Comparison of ENCODE assay signal across 9 cellular contexts in the genomic region with DNA sequence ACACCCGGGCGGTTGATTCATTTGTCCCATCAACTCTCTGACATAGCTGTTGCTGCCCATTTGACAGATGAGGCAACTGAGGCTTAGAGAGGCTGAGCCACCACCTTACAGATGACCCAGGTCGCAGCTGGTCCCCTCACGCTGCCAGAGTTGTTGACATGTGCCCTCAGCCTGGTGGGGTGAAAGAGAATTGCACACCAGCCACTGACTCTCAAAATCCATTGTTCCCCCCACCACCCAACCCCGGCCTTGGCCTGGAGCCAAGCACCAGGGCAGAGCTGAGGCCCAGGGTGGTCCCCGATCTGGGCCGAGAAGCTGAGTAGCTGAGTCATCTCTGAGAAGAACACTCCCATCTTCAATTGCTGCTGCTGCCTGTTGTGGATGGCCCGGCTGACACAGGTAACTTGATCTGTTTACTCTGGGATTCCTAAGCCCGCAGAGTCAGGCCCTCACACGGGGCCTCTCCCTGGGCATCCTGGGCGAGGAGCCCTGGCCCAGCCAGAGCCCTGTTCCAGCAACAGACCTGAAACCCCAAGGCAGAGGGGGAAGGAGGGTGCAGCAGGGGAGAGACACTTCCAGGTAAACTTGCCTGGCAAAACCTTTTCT. TPM values are rescaled to one million over a fixed set of nuclear protein-coding genes. Genes with fewer than 3 reads are reported as not detected.
A peak's percentile ranks its signal among the peaks of the same experiment; 100 is the strongest.
DNase-seq lines count a peak whose midpoint lies in the region; ATAC-seq and TF ChIP-seq lines count a peak whose summit lies in the region.
"Had no signal": no experiment of that assay in that cellular context is flagged by ENCODE, and none has a peak within 500 bp of the region (broad histone marks: within the 10 kb centered on the region; RNA-seq: fewer than 3 reads in every experiment).

No MANE protein-coding gene starts in this region.

- no peak for DNase-seq in activated naive CD8-positive, alpha-beta T cell treated with anti-CD3 and anti-CD28 coated beads, Interleukin-2, amount 10 ng/mL, durations not matched to agents 7 days and 5 days
- no peak for DNase-seq in activated naive CD8-positive, alpha-beta T cell treated with anti-CD3 and anti-CD28 coated beads for 36 hours
- DNase-seq in NCI-H82 treated with DMSO at 0.1 percent for 48 hours (lab: John Stamatoyannopoulos, UW; ENCODE audit: unreplicated experiment) (peak; percentile 24), fibroblast of mammary gland (ENCODE audit: low read depth) (peak; percentile 55), stromal cell of bone marrow (ENCODE audit: low read depth) (peak; percentile 37), cerebellar nuclear complex (lab: John Stamatoyannopoulos, UW) (no peak), GDM1 (lab: John Stamatoyannopoulos, UW) (no peak)

- H3K4me1 Mint-ChIP-seq in activated naive CD8-positive, alpha-beta T cell treated with anti-CD3 and anti-CD28 coated beads, Interleukin-2, amount 10 ng/mL, durations not matched to agents 7 days and 5 days, result peaks cover 12% of the 10 kb centered on the region
- peaks cover 27% of the 10 kb centered on the region for H3K4me1 Mint-ChIP-seq in activated naive CD8-positive, alpha-beta T cell treated with anti-CD3 and anti-CD28 coated beads for 36 hours

- POLR2A ChIA-PET in activated naive CD8-positive, alpha-beta T cell treated with anti-CD3 and anti-CD28 coated beads, Interleukin-2, amount 10 ng/mL, durations not matched to agents 7 days and 5 days (lab: Charles Lee), result no interaction called here

- no peak overlapping the region for H3K4me3 ChIP-seq in fibroblast of mammary gland (ENCODE audit: control insufficient read depth, low read depth, low read length)
- H3K4me3 ChIP-seq: BLaER1 had no signal

- H3K36me3 Mint-ChIP-seq in activated naive CD8-positive, alpha-beta T cell treated with anti-CD3 and anti-CD28 coated beads, Interleukin-2, amount 10 ng/mL, durations not matched to agents 7 days and 5 days, result no peaks in the 10 kb centered on the region
- no peaks in the 10 kb centered on the region for H3K36me3 Mint-ChIP-seq in activated naive CD8-positive, alpha-beta T cell treated with anti-CD3 and anti-CD28 coated beads for 36 hours

- no peak overlapping the region for H3K27ac Mint-ChIP-seq in activated naive CD8-positive, alpha-beta T cell treated with anti-CD3 and anti-CD28 coated beads, Interleukin-2, amount 10 ng/mL, durations not matched to agents 7 days and 5 days
- H3K27ac Mint-ChIP-seq in activated naive CD8-positive, alpha-beta T cell treated with anti-CD3 and anti-CD28 coated beads for 36 hours, result no peak overlapping the region

- H3K27me3 Mint-ChIP-seq in activated naive CD8-positive, alpha-beta T cell treated with anti-CD3 and anti-CD28 coated beads, Interleukin-2, amount 10 ng/mL, durations not matched to agents 7 days and 5 days, result no peaks in the 10 kb centered on the region
- no peaks in the 10 kb centered on the region for H3K27me3 Mint-ChIP-seq in activated naive CD8-positive, alpha-beta T cell treated with anti-CD3 and anti-CD28 coated beads for 36 hours

- TF ChIP-seq CTCF in fibroblast of mammary gland (conservative IDR thresholded peaks at IDR 0.05; ENCODE audit: control insufficient read depth, insufficient read depth, low read depth, low read length), result no peak

- H3K4me3 Mint-ChIP-seq in activated naive CD8-positive, alpha-beta T cell treated with anti-CD3 and anti-CD28 coated beads, Interleukin-2, amount 10 ng/mL, durations not matched to agents 7 days and 5 days, result no peak overlapping the region
- H3K4me3 Mint-ChIP-seq in activated naive CD8-positive, alpha-beta T cell treated with anti-CD3 and anti-CD28 coated beads for 36 hours, result no peak overlapping the region

- peak; percentile 20 for ATAC-seq in activated naive CD8-positive, alpha-beta T cell treated with anti-CD3 and anti-CD28 coated beads, Interleukin-2, amount 10 ng/mL, durations not matched to agents 7 days and 5 days (ENCODE audit: low read depth)
- ATAC-seq in HG03442 (IDR thresholded peaks at IDR 0.05; ENCODE audit: unreplicated experiment), result no peak

- H3K9me3 Mint-ChIP-seq in activated naive CD8-positive, alpha-beta T cell treated with anti-CD3 and anti-CD28 coated beads, Interleukin-2, amount 10 ng/mL, durations not matched to agents 7 days and 5 days, result no peaks in the 10 kb centered on the region
- no peaks in the 10 kb centered on the region for H3K9me3 Mint-ChIP-seq in activated naive CD8-positive, alpha-beta T cell treated with anti-CD3 and anti-CD28 coated beads for 36 hours

RNA-seq across cellular contexts. Expression of a gene that starts 27.5 kb away (rescaled TPM):
- total RNA-seq in activated naive CD8-positive, alpha-beta T cell treated with anti-CD3 and anti-CD28 coated beads, Interleukin-2, amount 10 ng/mL, durations not matched to agents 7 days and 5 days, result 10 to 100 TPM; 86.1 to 86.2 TPM
- 10 to 100 TPM; 33.4 to 34.5 TPM for total RNA-seq in activated naive CD8-positive, alpha-beta T cell treated with anti-CD3 and anti-CD28 coated beads for 36 hours

Comparison
In these comparisons a context has a peak if more than half of its experiments do, and no peak if none do; other contexts are left out.
1. DNase-seq: peak in NCI-H82 treated with DMSO at 0.1 percent for 48 hours (single experiment), fibroblast of mammary gland (single experiment) and stromal cell of bone marrow (single experiment); none in activated naive CD8-positive, alpha-beta T cell treated with anti-CD3 and anti-CD28 coated beads, Interleukin-2, amount 10 ng/mL, durations not matched to agents 7 days and 5 days (single experiment), activated naive CD8-positive, alpha-beta T cell treated with anti-CD3 and anti-CD28 coated beads for 36 hours (single experiment), cerebellar nuclear complex (0 of 2) and GDM1 (single experiment).